In the genomic region with DNA sequence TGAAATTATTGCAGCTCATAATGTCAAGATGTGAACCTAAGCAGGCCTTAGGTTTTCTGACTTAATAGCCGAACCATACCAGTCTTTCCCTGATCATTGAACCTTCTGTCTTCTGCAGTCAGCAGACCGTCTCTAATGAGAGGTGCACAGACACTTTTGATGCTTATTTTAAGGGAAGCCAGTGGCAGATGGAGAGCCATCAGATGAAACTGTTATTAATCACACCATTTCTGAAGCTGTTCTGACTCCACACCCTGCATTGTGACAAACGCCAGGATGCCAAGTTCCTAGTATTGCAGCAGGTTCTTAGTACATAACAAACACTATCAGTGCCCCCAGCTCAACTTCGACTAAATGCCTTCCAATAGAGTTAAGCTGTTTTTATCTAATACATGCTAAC, we compare ENCODE assay signal across 15 cellular contexts. TPM values are rescaled to one million over a fixed set of nuclear protein-coding genes. Genes with fewer than 3 reads are reported as not detected.
DNase-seq lines count a peak whose midpoint lies in the region; ATAC-seq and TF ChIP-seq lines count a peak whose summit lies in the region.
"Had no signal": no experiment of that assay in that cellular context is flagged by ENCODE, and none has a peak within 500 bp of the region (broad histone marks: within the 10 kb centered on the region; RNA-seq: fewer than 3 reads in every experiment).

No MANE protein-coding gene starts in this region.

- H3K9me3 ChIP-seq in BE2C: no peaks in the 10 kb centered on the region
- no peaks in the 10 kb centered on the region for H3K9me3 ChIP-seq in breast epithelium
- no peaks in the 10 kb centered on the region for H3K9me3 ChIP-seq in GM23248 (ENCODE audit: low read depth)
- H3K9me3 ChIP-seq: left lung, vagina had no signal

- in situ Hi-C loops in GM23248 (cut with MboI): loop anchor here (10.0 to 25.0 kb wide), 2 partner anchors 596 to 1014 kb away; no protein-coding TSS in a partner anchor

- no peak overlapping the region for H3K4me2 ChIP-seq in GM23248 (ENCODE audit: unreplicated experiment)
- H3K4me2 ChIP-seq: neural progenitor cell had no signal

- peak overlapping the region; percentile 71 to 93 (median 88) for H3K27ac Mint-ChIP-seq in naive thymus-derived CD8-positive, alpha-beta T cell

- POLR2A ChIA-PET in naive thymus-derived CD8-positive, alpha-beta T cell (lab: Charles Lee): interaction anchor here (1.0 to 7.6 kb wide), 3 partner anchors 22 to 1096 kb away, joined by 3 to 40 read pairs (median 4); a partner anchor contains a TSS
- POLR2A ChIA-PET in HEK293T (lab: Yijun Ruan, JAX): no interaction called here

- peak overlapping the region; percentile 74 to 81 for H3K27ac ChIP-seq in breast epithelium
- no peak overlapping the region for H3K27ac ChIP-seq in GM23248
- H3K27ac ChIP-seq: left lung, neural progenitor cell had no signal

- no peaks in the 10 kb centered on the region for H3K9me3 Mint-ChIP-seq in naive thymus-derived CD8-positive, alpha-beta T cell

- H3F3A ChIP-seq in GM23248 (ENCODE audit: insufficient read depth): peaks cover 19% of the 10 kb centered on the region

- H3K27me3 Mint-ChIP-seq in naive thymus-derived CD8-positive, alpha-beta T cell: no peaks in the 10 kb centered on the region

- H3K36me3 ChIP-seq in BE2C: no peaks in the 10 kb centered on the region
- no peaks in the 10 kb centered on the region for H3K36me3 ChIP-seq in breast epithelium
- H3K36me3 ChIP-seq in GM23248 (ENCODE audit: low read depth): no peaks in the 10 kb centered on the region
- H3K36me3 ChIP-seq: left lung, neural progenitor cell, vagina had no signal

- peaks cover 36% of the 10 kb centered on the region for H3K4me1 ChIP-seq in BE2C
- peaks cover 7 to 12% of the 10 kb centered on the region in 2 donors for H3K4me1 ChIP-seq in breast epithelium
- H3K4me1 ChIP-seq in GM23248 (ENCODE audit: insufficient read depth): peaks cover 23% of the 10 kb centered on the region

- no peaks in the 10 kb centered on the region for H3K27me3 ChIP-seq in BE2C
- H3K27me3 ChIP-seq in breast epithelium: no peaks in the 10 kb centered on the region
- no peaks in the 10 kb centered on the region for H3K27me3 ChIP-seq in GM23248 (replicated peaks; ENCODE audit: insufficient read depth)
- H3K27me3 ChIP-seq: left lung, neural progenitor cell, vagina had no signal

- H3K4me3 Mint-ChIP-seq in naive thymus-derived CD8-positive, alpha-beta T cell: peak overlapping the region in 7 of 10 donors; percentile 1 to 74 (median 29)
- H3K4me3 Mint-ChIP-seq: neural progenitor cell had no signal

- WGBS in GM23248 (ENCODE audit: low coverage in 1 of 2, low lambda C conversion rate in 2 of 2, missing lambda C conversion rate in 2 of 2), 2 experiments: 51 to 53% methylated on average over 4 of the region's 4 CpGs

- H3K4me1 Mint-ChIP-seq in naive thymus-derived CD8-positive, alpha-beta T cell: peaks cover 45 to 89% (median 83%) of the 10 kb centered on the region in 4 donors

- H3K9ac ChIP-seq in GM23248: no peak overlapping the region
- H3K9ac ChIP-seq: neural progenitor cell had no signal

- ATAC-seq in naive thymus-derived CD8-positive, alpha-beta T cell: no peak
- ATAC-seq in GM21381 (IDR thresholded peaks at IDR 0.05; ENCODE audit: unreplicated experiment): no peak
- ATAC-seq: left lung had no signal

- TF ChIP-seq CTCF in BE2C (IDR thresholded peaks at IDR 0.05; ENCODE audit: low read depth, low read length) (no peak), breast epithelium (IDR thresholded peaks at IDR 0.05) (no peak)

- CTCF ChIA-PET in HEK293T (lab: Yijun Ruan, JAX): no interaction called here

- intact Hi-C loops in breast epithelium (cut with DNase I; ENCODE audit: low total_unique reads): loop anchor here (10.0 kb wide), 1 partner anchor 1014 kb away; no protein-coding TSS in a partner anchor

- no peaks in the 10 kb centered on the region for H3K36me3 Mint-ChIP-seq in naive thymus-derived CD8-positive, alpha-beta T cell

- TF ChIP-seq POLR2A in breast epithelium (IDR thresholded peaks at IDR 0.05): no peak

- H3K9me2 ChIP-seq in GM23248 (ENCODE audit: insufficient read depth): no peaks in the 10 kb centered on the region

- H3K79me2 ChIP-seq in GM23248 (ENCODE audit: insufficient read depth): peaks cover 73% of the 10 kb centered on the region

- no peak overlapping the region for H2AFZ ChIP-seq in GM23248
- H2AFZ ChIP-seq: neural progenitor cell had no signal

- no peak overlapping the region for H3K4me3 ChIP-seq in BE2C (ENCODE audit: low read depth, low read length)
- H3K4me3 ChIP-seq in breast epithelium: no peak overlapping the region
- no peak overlapping the region for H3K4me3 ChIP-seq in GM23248
- H3K4me3 ChIP-seq: left lung, neural progenitor cell, vagina had no signal

- H4K20me1 ChIP-seq in GM23248 (ENCODE audit: insufficient read depth): no peaks in the 10 kb centered on the region

- DNase-seq in BE2C: peak; percentile 37
- DNase-seq in DMS 273 treated with DMSO at 0.1 percent for 48 hours (lab: John Stamatoyannopoulos, UW): peak; percentile 31
- DNase-seq in breast epithelium (ENCODE audit: low spot score in 2 of 2): no peak
- DNase-seq in naive thymus-derived CD8-positive, alpha-beta T cell: no peak
- DNase-seq in HEK293T (ENCODE audit: extremely low spot score): no peak
- DNase-seq in CD1c-positive myeloid dendritic cell (ENCODE audit: extremely low spot score): no peak
- DNase-seq in GM23248: no peak
- DNase-seq: activated T-cell treated with anti-CD3 and anti-CD28 coated beads for 4 hours; DMS53; left lung; NCI-H2081; stimulated activated CD4-positive, alpha-beta T cell treated with anti-CD3 and anti-CD28 coated beads, Interleukin-4, amount 100 ng/mL, for 24 hours had no signal

TF ChIP-seq in HEK293T, 16 proteins besides CTCF, POLR2A, EP300 and RAD21:
- TF ChIP-seq FOXM1 (IDR thresholded peaks at IDR 0.05; ENCODE audit: borderline replicate concordance) (no peak), SP1 (IDR thresholded peaks at IDR 0.05) (no peak), TARDBP (IDR thresholded peaks at IDR 0.05) (no peak), SUZ12 (IDR thresholded peaks at IDR 0.05) (no peak)

RNA-seq across cellular contexts. Expression of a gene that starts 43.0 kb away (rescaled TPM):
- 36.3 TPM for polyA plus RNA-seq in BE2C (2012; ENCODE audit: insufficient read depth, insufficient read length, low read depth)
- total RNA-seq in breast epithelium: 100 to 1,000 TPM; 193 to 429 (median 275) TPM
- total RNA-seq in naive thymus-derived CD8-positive, alpha-beta T cell: 10 to 100 TPM; 91.4 to 98.3 TPM
- 10 to 100 TPM; 69.1 to 98.1 (median 71.3) TPM for polyA plus RNA-seq in naive thymus-derived CD8-positive, alpha-beta T cell
- total RNA-seq in GM23248 (2014; rRNA removed; shearing (Covaris generic)): 14.4 and 28.3 TPM in 2 replicates
- polyA plus RNA-seq in GM23248 (2016; fragmentation: Nextera tagmentation; extraction: Ambion mirVana): 8.4 and 9.7 TPM in 2 replicates

Comparison
In these comparisons a context has a peak if more than half of its experiments do, and no peak if none do; other contexts are left out.
1. DNase-seq: peak in BE2C (single experiment) and DMS 273 treated with DMSO at 0.1 percent for 48 hours (single experiment); none in breast epithelium (0 of 2), naive thymus-derived CD8-positive, alpha-beta T cell (0 of 10), HEK293T (single experiment), CD1c-positive myeloid dendritic cell (single experiment) and GM23248 (single experiment).